9 cellular contexts compared by ENCODE assay signal in the genomic region with DNA sequence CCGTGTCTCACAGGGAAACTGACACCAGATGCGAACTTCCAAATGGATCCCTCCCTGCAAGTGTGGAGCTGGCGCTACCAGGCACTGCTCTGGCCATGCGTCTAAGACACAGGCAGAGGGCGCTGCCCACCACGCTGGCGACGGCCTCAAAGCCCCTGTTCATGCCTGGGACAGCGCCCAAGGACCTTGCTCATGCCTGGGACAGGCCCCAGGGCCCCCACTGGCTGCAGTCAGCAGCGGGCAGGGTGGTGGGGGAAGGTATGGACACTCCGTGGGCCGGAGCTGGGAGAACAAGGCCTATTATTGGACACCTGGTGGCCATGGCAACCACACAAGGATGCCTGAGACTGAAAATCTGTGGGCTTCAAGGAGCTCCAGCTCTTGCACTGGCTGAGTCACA. TPM values are rescaled to one million over a fixed set of nuclear protein-coding genes. Genes with fewer than 3 reads are reported as not detected.
DNase-seq lines count a peak whose midpoint lies in the region; ATAC-seq, FAIRE-seq and TF ChIP-seq lines count a peak whose summit lies in the region.
"Had no signal": no experiment of that assay in that cellular context is flagged by ENCODE, and none has a peak within 500 bp of the region (broad histone marks: within the 10 kb centered on the region; RNA-seq: fewer than 3 reads in every experiment).

No MANE protein-coding gene starts in this region.

- peaks cover 0 to 4% (median 0%) of the 10 kb centered on the region in 7 donors for H3K9me3 Mint-ChIP-seq in CD14-positive monocyte

- H3K36me3 Mint-ChIP-seq in CD14-positive monocyte = no peaks in the 10 kb centered on the region
- H3K36me3 Mint-ChIP-seq: IgD-negative memory B cell had no signal

- TF ChIP-seq CTCF in CD14-positive monocyte (IDR thresholded peaks at IDR 0.05) (peak; percentile 79), pancreas (IDR thresholded peaks at IDR 0.05) (peak; percentile 58 to 78 (median 70))

- H3K9me3 ChIP-seq in pancreas = no peaks in the 10 kb centered on the region

- peaks cover 10 to 14% (median 12%) of the 10 kb centered on the region in 3 donors for H3K27me3 Mint-ChIP-seq in CD14-positive monocyte (ENCODE audit: low read depth in 3 of 3)

- no peak overlapping the region for H3K27ac Mint-ChIP-seq in CD14-positive monocyte
- H3K27ac Mint-ChIP-seq: IgD-negative memory B cell had no signal

- intact Hi-C loops in CD14-positive monocyte (cut with micrococcal nuclease) (loop anchor here (1.0 to 5.0 kb wide), 4 partner anchors 29 to 88 kb away; no protein-coding TSS in a partner anchor), pancreas (cut with DNase I) (no loop called here)

- ATAC-seq in pancreas (peak; percentile 79 to 89 (median 86)), HG03045 (IDR thresholded peaks at IDR 0.05; ENCODE audit: unreplicated experiment) (no peak), HG03469 (IDR thresholded peaks at IDR 0.05; ENCODE audit: unreplicated experiment) (no peak)

- no peaks in the 10 kb centered on the region for H3K36me3 ChIP-seq in pancreas

- no peak for FAIRE-seq in pancreas (lab: Jason Lieb, UNC)

- H3K4me1 ChIP-seq in pancreas = peaks cover 0 to 5% (median 0%) of the 10 kb centered on the region in 3 donors

- no peak overlapping the region for H3K4me3 ChIP-seq in pancreas

- peaks cover 14% of the 10 kb centered on the region for H3K4me1 Mint-ChIP-seq in CD14-positive monocyte

- H3K27ac ChIP-seq in pancreas = no peak overlapping the region

- H3K4me3 Mint-ChIP-seq in CD14-positive monocyte = no peak overlapping the region

- DNase-seq in CD14-positive monocyte (ENCODE audit: low spot score) (peak; percentile 62), GOT3 (lab: John Stamatoyannopoulos, UW) (peak; percentile 66), RKO (ENCODE audit: low spot score) (peak; percentile 70), germinal center (ENCODE audit: low spot score) (peak; percentile 50), pancreas (peak; percentile 61 to 89 (median 77))
- peak; percentile 59 for DNase-seq in activated naive CD4-positive, alpha-beta T cell treated with Interleukin-2 at 50 U/mL for 16 hours

- no peaks in the 10 kb centered on the region for H3K27me3 ChIP-seq in pancreas

- 2 to 3% methylated on average over 11 to 12 of the region's 12 CpGs for WGBS in pancreas, 2 donors

RNA-seq across cellular contexts. Expression of gene ZG16B, which starts 8.8 kb away (rescaled TPM):
- polyA plus RNA-seq in CD14-positive monocyte (10 to 100 TPM; 11.0 to 12.9 TPM), pancreas (1 to 10 TPM in 1 of 2 donors, under 1 TPM in 1; 0.65 to 1.7 TPM)
- total RNA-seq in pancreas = 1 to 10 TPM in 1 of 6 donors, under 1 TPM in 5; 0.43 to 1.5 (median 0.80) TPM
- polyA plus RNA-seq: IgD-negative memory B cell had no signal

RNA-seq across cellular contexts. Expression of gene PRSS22, which starts 19.0 kb away (rescaled TPM):
- polyA plus RNA-seq in CD14-positive monocyte = not detected
- 10 to 100 TPM in 3 of 6 donors, 1 to 10 TPM in 3; 8.4 to 28.5 (median 13.1) TPM for total RNA-seq in pancreas
- 10 to 100 TPM; 48.7 to 59.5 TPM for polyA plus RNA-seq in pancreas
- polyA plus RNA-seq: IgD-negative memory B cell had no signal

RNA-seq across cellular contexts. Expression of gene PRSS21, which starts 21.9 kb away (rescaled TPM):
- 1 to 10 TPM; 2.1 to 3.1 TPM for polyA plus RNA-seq in CD14-positive monocyte
- total RNA-seq in pancreas = 1 to 10 TPM in 4 of 6 donors, under 1 TPM in 1, not detected in 1; 0.60 to 3.2 (median 1.4) TPM
- under 1 TPM; 0.59 to 0.99 TPM for polyA plus RNA-seq in pancreas

RNA-seq across cellular contexts. Expression of gene PRSS41, which starts 40.7 kb away (rescaled TPM):
- not detected for polyA plus RNA-seq in CD14-positive monocyte
- not detected for total RNA-seq in pancreas
- not detected for polyA plus RNA-seq in pancreas
- polyA plus RNA-seq: IgD-negative memory B cell had no signal

RNA-seq across cellular contexts. Expression of gene FLYWCH2, which starts 44.1 kb away (rescaled TPM):
- 10 to 100 TPM; 10.9 to 12.7 TPM for polyA plus RNA-seq in CD14-positive monocyte
- 10 to 100 TPM in 1 of 6 donors, 1 to 10 TPM in 5; 5.8 to 10.1 (median 7.7) TPM for total RNA-seq in pancreas
- polyA plus RNA-seq in pancreas = 10 to 100 TPM; 18.2 to 26.1 TPM

Comparison
In these comparisons a context has a peak if more than half of its experiments do, and no peak if none do; other contexts are left out.
1. ATAC-seq: peak in pancreas (4 of 4); none in HG03045 (single experiment) and HG03469 (single experiment).
2. RNA of gene ZG16B, which starts 8.8 kb away (polyA plus RNA-seq): 11.0 to 12.9 TPM in CD14-positive monocyte; 0.65 to 1.7 TPM in pancreas; every median in the first group is over 4 times any median in the second.
3. RNA of gene PRSS22, which starts 19.0 kb away (polyA plus RNA-seq): 48.7 to 59.5 TPM in pancreas; not detected in CD14-positive monocyte; every median in the first group is over 10 times any median in the second.
4. intact Hi-C loops: an anchor here in CD14-positive monocyte (1.0 to 5.0 kb wide); none called in pancreas.
5. Peak in every context shown above with its lines, with median percentiles within 50 percentile points of each other: DNase-seq.